23 cellular contexts compared by ENCODE assay signal in genomic region chr1:156760796-156761104, GRCh38.
"Had no signal": no experiment of that assay in that cellular context is flagged by ENCODE, and none has a peak within 500 bp of the region (broad histone marks: within the 10 kb centered on the region; RNA-seq: fewer than 3 reads in every experiment).

No MANE protein-coding gene starts in this region.

- H3K27ac Mint-ChIP-seq: activated CD4-positive, alpha-beta memory T cell treated with anti-CD3 and anti-CD28 coated beads, Interleukin-2, amount 10 ng/mL, durations not matched to agents 7 days and 5 days; activated CD4-positive, alpha-beta T cell treated with anti-CD3 and anti-CD28 coated beads for 36 hours; activated naive CD8-positive, alpha-beta T cell treated with anti-CD3 and anti-CD28 coated beads, Interleukin-2, amount 10 ng/mL, durations not matched to agents 7 days and 5 days; activated T-helper 2 cell treated with anti-CD3 and anti-CD28 coated beads, Interferon-gamma antibody, Interleukin-2, Interleukin-4, amounts not matched to agents 10 μg/mL and 5 μg/mL and 100 μg/mL, durations not matched to agents 14 hours and 24 hours and 36 hours had no signal

- H3K4me3 Mint-ChIP-seq: activated CD4-positive, alpha-beta memory T cell treated with anti-CD3 and anti-CD28 coated beads, Interleukin-2, amount 10 ng/mL, durations not matched to agents 7 days and 5 days; activated CD4-positive, alpha-beta T cell treated with anti-CD3 and anti-CD28 coated beads for 36 hours; activated naive CD8-positive, alpha-beta T cell treated with anti-CD3 and anti-CD28 coated beads, Interleukin-2, amount 10 ng/mL, durations not matched to agents 7 days and 5 days had no signal

- H3K9me3 ChIP-seq: adrenal gland had no signal

- H3K27ac ChIP-seq: adrenal gland, VCaP had no signal

- H3K27me3 ChIP-seq: adrenal gland had no signal

- DNase-seq: activated CD4-positive, alpha-beta memory T cell treated with anti-CD3 and anti-CD28 coated beads, Interleukin-2, amount 10 ng/mL, durations not matched to agents 7 days and 5 days; activated CD4-positive, alpha-beta T cell treated with anti-CD3 and anti-CD28 coated beads for 36 hours; activated CD4-positive, alpha-beta T cell treated with anti-CD3 and anti-CD28 coated beads, Interleukin-2, amount 50 U/mL, for 1 hour; activated gamma-delta T cell treated with Interleukin-2 at 50 U/mL for 16 hours; activated naive CD4-positive, alpha-beta T cell treated with anti-CD3 and anti-CD28 coated beads, Interleukin-2, amount 50 U/mL, for 16 hours; activated naive CD8-positive, alpha-beta T cell treated with anti-CD3 and anti-CD28 coated beads, Interleukin-2, amount 10 ng/mL, durations not matched to agents 7 days and 5 days; activated T-cell treated with anti-CD3 and anti-CD28 coated beads for 4 hours; activated T-cell treated with anti-CD3 and anti-CD28 coated beads, Interleukin-2, amount 50 U/mL, for 48 hours; anterior cingulate cortex; central memory CD4-positive, alpha-beta T cell; Kasumi-1; KBM-7; NCI-H1105 treated with DMSO at 0.1 percent for 48 hours; NCI-H1436 treated with DMSO at 0.1 percent for 48 hours; NCI-H2171; NCI-H446 treated with DMSO at 0.1 percent for 48 hours; NCI-H748 treated with DMSO at 0.1 percent for 48 hours; SIG-M5; T-helper 2 cell; T1000 had no signal

- H3K36me3 ChIP-seq: adrenal gland had no signal

- H3K4me3 ChIP-seq: adrenal gland had no signal

- H3K9me3 Mint-ChIP-seq: activated CD4-positive, alpha-beta memory T cell treated with anti-CD3 and anti-CD28 coated beads, Interleukin-2, amount 10 ng/mL, durations not matched to agents 7 days and 5 days; activated naive CD8-positive, alpha-beta T cell treated with anti-CD3 and anti-CD28 coated beads, Interleukin-2, amount 10 ng/mL, durations not matched to agents 7 days and 5 days; activated T-helper 2 cell treated with anti-CD3 and anti-CD28 coated beads, Interferon-gamma antibody, Interleukin-2, Interleukin-4, amounts not matched to agents 10 μg/mL and 5 μg/mL and 100 μg/mL, durations not matched to agents 14 hours and 24 hours and 36 hours had no signal

- H3K36me3 Mint-ChIP-seq: activated naive CD8-positive, alpha-beta T cell treated with anti-CD3 and anti-CD28 coated beads, Interleukin-2, amount 10 ng/mL, durations not matched to agents 7 days and 5 days had no signal

- ATAC-seq: activated CD4-positive, alpha-beta T cell treated with anti-CD3 and anti-CD28 coated beads for 36 hours had no signal

- H3K27me3 Mint-ChIP-seq: activated CD4-positive, alpha-beta memory T cell treated with anti-CD3 and anti-CD28 coated beads, Interleukin-2, amount 10 ng/mL, durations not matched to agents 7 days and 5 days; activated CD4-positive, alpha-beta T cell treated with anti-CD3 and anti-CD28 coated beads for 36 hours; activated naive CD8-positive, alpha-beta T cell treated with anti-CD3 and anti-CD28 coated beads, Interleukin-2, amount 10 ng/mL, durations not matched to agents 7 days and 5 days had no signal
